Comparison of ENCODE assay signal across 8 cellular contexts in the genomic region with DNA sequence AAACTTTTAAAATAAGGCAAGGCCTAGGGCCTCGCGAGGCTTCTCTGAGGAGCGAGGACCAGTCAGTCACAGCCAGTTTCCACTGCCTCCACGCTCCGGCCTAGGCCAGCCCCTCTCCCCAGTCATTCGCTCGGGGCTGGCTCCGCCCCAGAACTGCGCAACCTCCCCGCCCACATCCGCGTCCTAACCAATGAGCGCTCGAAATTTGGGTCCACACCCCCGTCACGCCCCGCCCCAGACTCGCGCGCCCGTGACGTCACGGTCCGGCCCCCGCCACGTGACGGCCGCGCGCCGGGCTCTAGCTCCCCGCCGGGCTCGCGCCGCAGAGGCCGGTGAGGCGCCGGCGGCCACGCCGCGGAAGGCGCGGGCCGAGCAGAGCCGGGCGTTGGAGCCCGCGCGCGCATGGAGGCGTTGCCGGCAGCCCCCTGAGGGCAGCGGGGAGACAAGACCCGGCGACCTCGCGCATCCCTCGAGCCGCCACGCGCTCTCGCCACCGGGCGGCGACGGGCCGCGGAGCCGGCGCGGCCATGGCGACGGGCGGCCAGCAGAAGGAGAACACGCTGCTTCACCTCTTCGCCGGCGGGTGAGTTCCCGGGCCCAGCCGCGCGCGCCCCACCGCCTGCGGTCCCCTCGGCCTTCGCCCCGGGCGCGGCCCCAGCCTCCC. TPM values are rescaled to one million over a fixed set of nuclear protein-coding genes. Genes with fewer than 3 reads are reported as not detected.
A peak's percentile ranks its signal among the peaks of the same experiment; 100 is the strongest.
DNase-seq lines count a peak whose midpoint lies in the region; ATAC-seq lines count a peak whose summit lies in the region.

A gene with protein sequence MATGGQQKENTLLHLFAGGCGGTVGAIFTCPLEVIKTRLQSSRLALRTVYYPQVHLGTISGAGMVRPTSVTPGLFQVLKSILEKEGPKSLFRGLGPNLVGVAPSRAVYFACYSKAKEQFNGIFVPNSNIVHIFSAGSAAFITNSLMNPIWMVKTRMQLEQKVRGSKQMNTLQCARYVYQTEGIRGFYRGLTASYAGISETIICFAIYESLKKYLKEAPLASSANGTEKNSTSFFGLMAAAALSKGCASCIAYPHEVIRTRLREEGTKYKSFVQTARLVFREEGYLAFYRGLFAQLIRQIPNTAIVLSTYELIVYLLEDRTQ (plus strand): TSS at position 301 of the 664 bp plus-strand sequence. CDS start 227 bp downstream, at position 528.

- H3K9me3 Mint-ChIP-seq in activated CD4-positive, alpha-beta T cell treated with anti-CD3 and anti-CD28 coated beads, Interleukin-2, amount 10 ng/mL, durations not matched to agents 7 days and 5 days: no peaks in the 10 kb centered on the region

- peaks cover 0 to 28% (median 7%) of the 10 kb centered on the region in 11 experiments; a peak in 12 of 22 replicates for H3K36me3 ChIP-seq in BLaER1 treated with 17β-estradiol and CSF1 and Interleukin-3, amounts not matched to agents 10 nM and 100 nM

- no peaks in the 10 kb centered on the region for H3K9me3 ChIP-seq in BLaER1 treated with 17β-estradiol and CSF1 and Interleukin-3, amounts not matched to agents 10 nM and 100 nM (replicated peaks in 1 of 11)

- peak within 1 kb of the TSS; percentile 88 for H3K27ac Mint-ChIP-seq in activated CD4-positive, alpha-beta T cell treated with anti-CD3 and anti-CD28 coated beads, Interleukin-2, amount 10 ng/mL, durations not matched to agents 7 days and 5 days

- H3K4me3 ChIP-seq in BLaER1 treated with 17β-estradiol and CSF1 and Interleukin-3, amounts not matched to agents 10 nM and 100 nM: peak within 1 kb of the TSS; percentile 65 to 93 (median 81)

- no peaks in the 10 kb centered on the region for H3K27me3 Mint-ChIP-seq in activated CD4-positive, alpha-beta T cell treated with anti-CD3 and anti-CD28 coated beads, Interleukin-2, amount 10 ng/mL, durations not matched to agents 7 days and 5 days

- peaks cover 33 to 50% (median 42%) of the 10 kb centered on the region in 10 experiments for H3K4me1 ChIP-seq in BLaER1 treated with 17β-estradiol and CSF1 and Interleukin-3, amounts not matched to agents 10 nM and 100 nM

- peaks cover 42 to 48% (median 47%) of the 10 kb centered on the region in 11 experiments; a peak in 21 of 22 replicates for H4K20me1 ChIP-seq in BLaER1 treated with 17β-estradiol and CSF1 and Interleukin-3, amounts not matched to agents 10 nM and 100 nM

- peaks cover 36% of the 10 kb centered on the region for H3K4me1 Mint-ChIP-seq in activated CD4-positive, alpha-beta T cell treated with anti-CD3 and anti-CD28 coated beads, Interleukin-2, amount 10 ng/mL, durations not matched to agents 7 days and 5 days

- H3K27ac ChIP-seq in BLaER1 treated with 17β-estradiol and CSF1 and Interleukin-3, amounts not matched to agents 10 nM and 100 nM: peak within 1 kb of the TSS; percentile 88 to 97 (median 94)

- peaks cover 3% of the 10 kb centered on the region for H3K36me3 Mint-ChIP-seq in activated CD4-positive, alpha-beta T cell treated with anti-CD3 and anti-CD28 coated beads, Interleukin-2, amount 10 ng/mL, durations not matched to agents 7 days and 5 days (ENCODE audit: low read depth)

- no peaks in the 10 kb centered on the region for H3K27me3 ChIP-seq in BLaER1 treated with 17β-estradiol and CSF1 and Interleukin-3, amounts not matched to agents 10 nM and 100 nM

- CTCF ChIA-PET in activated CD4-positive, alpha-beta T cell treated with anti-CD3 and anti-CD28 coated beads, Interleukin-2, amount 10 ng/mL, durations not matched to agents 7 days and 5 days (lab: Charles Lee): interaction anchor here (1.1 kb wide), 1 partner anchor 27 kb away, joined by 3 read pairs; no protein-coding TSS in a partner anchor

- ATAC-seq in GM19328 (IDR thresholded peaks at IDR 0.05; ENCODE audit: unreplicated experiment): peak; percentile 94
- ATAC-seq in HG03469 (IDR thresholded peaks at IDR 0.05; ENCODE audit: unreplicated experiment): peak; percentile 82
- ATAC-seq in left lobe of liver: peak; percentile 85

- H3K4me2 ChIP-seq in BLaER1 treated with 17β-estradiol and CSF1 and Interleukin-3, amounts not matched to agents 10 nM and 100 nM: peak within 1 kb of the TSS; percentile 79 to 96 (median 92)

- peak within 1 kb of the TSS; percentile 92 to 96 (median 94) for H3K9ac ChIP-seq in BLaER1 treated with 17β-estradiol and CSF1 and Interleukin-3, amounts not matched to agents 10 nM and 100 nM

- peak within 1 kb of the TSS; percentile 88 for H3K4me3 Mint-ChIP-seq in activated CD4-positive, alpha-beta T cell treated with anti-CD3 and anti-CD28 coated beads, Interleukin-2, amount 10 ng/mL, durations not matched to agents 7 days and 5 days

- POLR2A ChIA-PET in activated CD4-positive, alpha-beta T cell treated with anti-CD3 and anti-CD28 coated beads, Interleukin-2, amount 10 ng/mL, durations not matched to agents 7 days and 5 days (lab: Charles Lee): no interaction called here

- DNase-seq in NCI-H526 (lab: John Stamatoyannopoulos, UW) (peak; percentile 73 to 94), dedifferentiated amniotic fluid mesenchymal stem cell (ENCODE audit: extremely low spot score) (peak; percentile 98), left lobe of liver (ENCODE audit: low spot score) (peak; percentile 99)
- DNase-seq in activated CD4-positive, alpha-beta T cell treated with anti-CD3 and anti-CD28 coated beads, Interleukin-2, amount 10 ng/mL, durations not matched to agents 7 days and 5 days: peak; percentile 97
- peak; percentile 98 to 99 for DNase-seq in stimulated activated CD4-positive, alpha-beta T cell treated with anti-CD3 and anti-CD28 coated beads, Interleukin-2, amount 100 ng/mL, for 24 hours

RNA-seq across cellular contexts. Expression of the gene that starts here (rescaled TPM):
- total RNA-seq in activated CD4-positive, alpha-beta T cell treated with anti-CD3 and anti-CD28 coated beads, Interleukin-2, amount 10 ng/mL, durations not matched to agents 7 days and 5 days: 1 to 10 TPM; 3.5 TPM
- 3.5 TPM for total RNA-seq in left lobe of liver

Comparison
In these comparisons a context has a peak if more than half of its experiments do, and no peak if none do; other contexts are left out.
1. Peak in every context shown above with its lines: DNase-seq, ATAC-seq, H3K4me3 ChIP-seq and H3K27ac ChIP-seq.